Comparison of ENCODE assay signal across 9 cellular contexts in the genomic region with DNA sequence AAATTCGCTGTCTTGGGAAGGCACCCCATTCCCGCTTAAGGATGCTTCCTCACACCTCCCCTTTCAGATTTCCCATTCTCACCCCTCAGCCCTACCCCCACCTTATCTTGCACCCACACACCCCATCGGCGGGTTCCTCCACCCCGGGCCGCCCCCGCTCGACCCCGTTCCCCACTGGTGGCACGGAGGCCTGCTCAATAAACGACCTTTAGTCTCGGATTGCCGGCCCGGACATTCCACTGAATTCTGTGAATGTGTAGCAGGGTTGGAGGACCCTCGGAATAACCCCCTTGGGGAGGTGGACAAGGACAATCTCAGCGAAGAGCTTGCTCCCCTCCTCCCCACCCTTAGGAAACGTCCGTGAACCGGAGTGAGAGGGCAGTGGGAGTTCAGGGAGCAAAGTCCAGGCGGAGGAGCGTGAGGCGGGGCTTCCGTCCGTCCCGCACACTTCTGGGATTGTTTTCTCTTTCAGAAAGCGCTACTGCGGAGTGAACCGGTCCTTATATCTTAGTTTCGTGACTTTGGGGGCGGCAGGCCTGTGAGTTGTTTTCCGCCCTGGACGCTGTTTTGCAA. TPM values are rescaled to one million over a fixed set of nuclear protein-coding genes. Genes with fewer than 3 reads are reported as not detected.
DNase-seq lines count a peak whose midpoint lies in the region; ATAC-seq and TF ChIP-seq lines count a peak whose summit lies in the region.
"Had no signal": no experiment of that assay in that cellular context is flagged by ENCODE, and none has a peak within 500 bp of the region (broad histone marks: within the 10 kb centered on the region; RNA-seq: fewer than 3 reads in every experiment).

No MANE protein-coding gene starts in this region.

- H3K36me3 Mint-ChIP-seq in T-cell = peaks cover 26% of the 10 kb centered on the region

- in situ Hi-C loops in GM13976 (cut with MboI; ENCODE audit: low sequenced_read_pairs, unreplicated experiment) = no loop called here

- H3K4me3 ChIP-seq in heart right ventricle = peak overlapping the region; percentile 42 to 85 (median 67)
- peak overlapping the region; percentile 62 for H3K4me3 ChIP-seq in retinal pigment epithelial cell (ENCODE audit: low read length)

- no peaks in the 10 kb centered on the region for H3K9me3 ChIP-seq in heart right ventricle

- H3K27me3 ChIP-seq in heart right ventricle = peaks cover 9 to 67% (median 60%) of the 10 kb centered on the region in 7 donors

- intact Hi-C loops in heart right ventricle (cut with DNase I) = loop anchor here in 4 of 10 donors (2.0 to 5.0 kb wide), 2 partner anchors 27 to 85 kb away; a partner anchor contains a TSS

- peak overlapping the region; percentile 67 to 70 (median 68) for H3K4me3 Mint-ChIP-seq in T-cell

- peak; percentile 32 for DNase-seq in GM10266 (ENCODE audit: extremely low spot score)
- no peak for DNase-seq in T-cell
- DNase-seq in heart right ventricle = no peak
- no peak for DNase-seq in retinal pigment epithelial cell (ENCODE audit: low read depth)
- DNase-seq in GM13976 (ENCODE audit: low spot score) = no peak
- DNase-seq in anterior cingulate cortex (lab: John Stamatoyannopoulos, UW) = no peak
- no peak for DNase-seq in Ammon's horn (ENCODE audit: low spot score)
- DNase-seq: activated effector memory CD4-positive, alpha-beta T cell treated with Interleukin-2 at 50 U/mL for 16 hours had no signal

- H3K4me1 Mint-ChIP-seq in T-cell = peaks cover 50 to 75% (median 64%) of the 10 kb centered on the region in 3 donors

- peak overlapping the region; percentile 16 to 60 for H3K27ac Mint-ChIP-seq in T-cell

- CTCF ChIA-PET in T-cell (lab: Charles Lee) = interaction anchor here in 1 of 2 donors (0.5 kb wide), 1 partner anchor 753 kb away, joined by 5 read pairs; no protein-coding TSS in a partner anchor

- H3K4me1 ChIP-seq in heart right ventricle = peaks cover 19 to 82% (median 65%) of the 10 kb centered on the region in 9 donors

- TF ChIP-seq CTCF in GM10266 (IDR thresholded peaks at IDR 0.05; ENCODE audit: control insufficient read depth, insufficient read depth, low read depth, missing control alignments) (no peak), heart right ventricle (IDR thresholded peaks at IDR 0.05) (no peak), retinal pigment epithelial cell (conservative IDR thresholded peaks at IDR 0.05; ENCODE audit: low read depth, low read length) (no peak), GM13976 (IDR thresholded peaks at IDR 0.05; ENCODE audit: borderline replicate concordance, control extremely low read depth, extremely low read depth, insufficient read depth, missing control alignments) (no peak)

- no peaks in the 10 kb centered on the region for H3K9me3 Mint-ChIP-seq in T-cell

- H3K27ac ChIP-seq in heart right ventricle = peak overlapping the region in 9 of 10 donors; percentile 84 to 92 (median 87)

- POLR2A ChIA-PET in T-cell (lab: Charles Lee) = no interaction called here

- peaks cover 55 to 78% of the 10 kb centered on the region in 2 donors for H3K27me3 Mint-ChIP-seq in T-cell

- H3K36me3 ChIP-seq in heart right ventricle = peaks cover 0 to 20% (median 3%) of the 10 kb centered on the region in 9 donors

- 9 to 12% methylated on average over 32 of the region's 32 CpGs for WGBS in heart right ventricle, 2 donors

- no peak for ATAC-seq in T-cell (replicated peaks in 1 of 4)
- peak in 2 of 8 donors; percentile 20 to 27 for ATAC-seq in heart right ventricle
- no peak for ATAC-seq in GM18867 (IDR thresholded peaks at IDR 0.05; ENCODE audit: unreplicated experiment)

RNA-seq across cellular contexts. Expression of a gene that starts 2.8 kb away (rescaled TPM):
- under 1 TPM in 4 of 5 donors, not detected in 1; 0.32 to 0.73 (median 0.66) TPM for total RNA-seq in T-cell
- total RNA-seq in heart right ventricle = 1 to 10 TPM in 2 of 10 donors, under 1 TPM in 6, not detected in 2; 0.17 to 1.5 (median 0.39) TPM
- polyA plus RNA-seq in heart right ventricle = under 1 TPM; 0.44 to 0.64 TPM

RNA-seq across cellular contexts. Expression of a gene that starts 5.3 kb away (rescaled TPM):
- total RNA-seq in T-cell (10 to 100 TPM; 17.6 to 34.3 (median 28.0) TPM), heart right ventricle (10 to 100 TPM; 10.7 to 27.4 (median 14.9) TPM)
- 10 to 100 TPM; 21.8 to 27.7 TPM for polyA plus RNA-seq in heart right ventricle

RNA-seq across cellular contexts. Expression of a gene that starts 12.0 kb away (rescaled TPM):
- total RNA-seq in T-cell = under 1 TPM in 2 of 5 donors, not detected in 3; 0.28 to 0.46 TPM
- not detected for total RNA-seq in heart right ventricle
- not detected for polyA plus RNA-seq in heart right ventricle

RNA-seq across cellular contexts. Expression of a gene that starts 19.4 kb away (rescaled TPM):
- total RNA-seq in T-cell = 10 to 100 TPM; 33.1 to 45.8 (median 44.6) TPM
- total RNA-seq in heart right ventricle = 10 to 100 TPM in 5 of 10 donors, 1 to 10 TPM in 5; 7.2 to 12.1 (median 9.4) TPM
- 10 to 100 TPM in 1 of 2 donors, 1 to 10 TPM in 1; 8.4 to 18.7 TPM for polyA plus RNA-seq in heart right ventricle

RNA-seq across cellular contexts. Expression of a gene that starts 19.4 kb away (rescaled TPM):
- 10 to 100 TPM; 16.1 to 59.3 (median 56.7) TPM for total RNA-seq in T-cell
- total RNA-seq in heart right ventricle = 10 to 100 TPM in 1 of 10 donors, 1 to 10 TPM in 9; 2.3 to 11.7 (median 5.5) TPM
- polyA plus RNA-seq in heart right ventricle = 10 to 100 TPM in 1 of 2 donors, 1 to 10 TPM in 1; 3.2 to 13.2 TPM
